In genomic region chr14:70416322-70416716, GRCh38 we compare ENCODE assay signal across 8 cellular contexts. TPM values are rescaled to one million over a fixed set of nuclear protein-coding genes. Genes with fewer than 3 reads are reported as not detected.
DNase-seq lines count a peak whose midpoint lies in the region; ATAC-seq, FAIRE-seq and TF ChIP-seq lines count a peak whose summit lies in the region.

No MANE protein-coding gene starts in this region.

- no peak for TF ChIP-seq POLR2A in GM12892 (IDR thresholded peaks at IDR 0.05; ENCODE audit: low read depth, low read length)

- peak overlapping the region; percentile 62 to 84 (median 78) for H3K9ac ChIP-seq in BLaER1 treated with 17β-estradiol and CSF1 and Interleukin-3, amounts not matched to agents 10 nM and 100 nM
- peak overlapping the region; percentile 84 for H3K9ac ChIP-seq in skeletal muscle satellite cell (ENCODE audit: low read depth, low read length)

- no peaks in the 10 kb centered on the region for H3K9me3 Mint-ChIP-seq in activated CD8-positive, alpha-beta T cell treated with anti-CD3 and anti-CD28 coated beads for 36 hours

- H3K27ac ChIP-seq in BLaER1 treated with 17β-estradiol and CSF1 and Interleukin-3, amounts not matched to agents 10 nM and 100 nM, result peak overlapping the region; percentile 28 to 76 (median 66); a peak in 18 of 22 replicates
- H3K27ac ChIP-seq in right cardiac atrium (ENCODE audit: low read length), result peak overlapping the region; percentile 70

- ATAC-seq in HG02852 (IDR thresholded peaks at IDR 0.05; ENCODE audit: unreplicated experiment) (peak; percentile 12), right cardiac atrium (peak in 1 of 2 donors; percentile 49), GM19397 (IDR thresholded peaks at IDR 0.05; ENCODE audit: unreplicated experiment) (no peak)
- ATAC-seq in activated CD8-positive, alpha-beta T cell treated with anti-CD3 and anti-CD28 coated beads for 36 hours, result peak; percentile 59

- H3K4me3 ChIP-seq in BLaER1 treated with 17β-estradiol and CSF1 and Interleukin-3, amounts not matched to agents 10 nM and 100 nM, result peak overlapping the region; percentile 75 to 92 (median 81)
- H3K4me3 ChIP-seq in right cardiac atrium (ENCODE audit: low read length) (peak overlapping the region; percentile 100), skeletal muscle satellite cell (ENCODE audit: low read length) (peak overlapping the region; percentile 80)

- H3K4me1 Mint-ChIP-seq in activated CD8-positive, alpha-beta T cell treated with anti-CD3 and anti-CD28 coated beads for 36 hours (ENCODE audit: low read depth), result peaks cover 29% of the 10 kb centered on the region

- CTCF ChIA-PET in activated CD8-positive, alpha-beta T cell treated with anti-CD3 and anti-CD28 coated beads for 36 hours (lab: Charles Lee), result no interaction called here

- no peak for DNase-seq in activated CD8-positive, alpha-beta T cell treated with anti-CD3 and anti-CD28 coated beads for 36 hours
- DNase-seq in right cardiac atrium (no peak), NCI-H1048 (lab: John Stamatoyannopoulos, UW) (no peak), GM12892 (ENCODE audit: insufficient read length) (no peak)

- H3K9me3 ChIP-seq in BLaER1 treated with 17β-estradiol and CSF1 and Interleukin-3, amounts not matched to agents 10 nM and 100 nM (replicated peaks in 1 of 11), result no peaks in the 10 kb centered on the region
- no peaks in the 10 kb centered on the region for H3K9me3 ChIP-seq in right cardiac atrium (ENCODE audit: control insufficient read depth, low read length)
- no peaks in the 10 kb centered on the region for H3K9me3 ChIP-seq in skeletal muscle satellite cell (replicated peaks; ENCODE audit: low read length)

- peaks cover 6 to 22% (median 10%) of the 10 kb centered on the region in 11 experiments; a peak in 15 of 22 replicates for H3K36me3 ChIP-seq in BLaER1 treated with 17β-estradiol and CSF1 and Interleukin-3, amounts not matched to agents 10 nM and 100 nM
- no peaks in the 10 kb centered on the region for H3K36me3 ChIP-seq in skeletal muscle satellite cell (ENCODE audit: insufficient read depth, low read length)

- peaks cover 0 to 4% (median 0%) of the 10 kb centered on the region in 11 experiments; a peak in 3 of 22 replicates for H4K20me1 ChIP-seq in BLaER1 treated with 17β-estradiol and CSF1 and Interleukin-3, amounts not matched to agents 10 nM and 100 nM

- peak overlapping the region; percentile 81 for H3K27ac Mint-ChIP-seq in activated CD8-positive, alpha-beta T cell treated with anti-CD3 and anti-CD28 coated beads for 36 hours

- FAIRE-seq in GM12892 (lab: Jason Lieb, UNC), result no peak

- no peaks in the 10 kb centered on the region for H3K27me3 Mint-ChIP-seq in activated CD8-positive, alpha-beta T cell treated with anti-CD3 and anti-CD28 coated beads for 36 hours

- no peaks in the 10 kb centered on the region for H3K27me3 ChIP-seq in BLaER1 treated with 17β-estradiol and CSF1 and Interleukin-3, amounts not matched to agents 10 nM and 100 nM
- no peaks in the 10 kb centered on the region for H3K27me3 ChIP-seq in right cardiac atrium (ENCODE audit: control insufficient read depth, insufficient read depth)
- H3K27me3 ChIP-seq in skeletal muscle satellite cell (ENCODE audit: control insufficient read depth, insufficient read depth, low read length), result no peaks in the 10 kb centered on the region

- H3K4me1 ChIP-seq in BLaER1 treated with 17β-estradiol and CSF1 and Interleukin-3, amounts not matched to agents 10 nM and 100 nM, result peaks cover 0 to 21% (median 13%) of the 10 kb centered on the region in 10 experiments; a peak in 15 of 20 replicates
- H3K4me1 ChIP-seq in right cardiac atrium (ENCODE audit: control insufficient read depth, insufficient read depth, low read length), result no peaks in the 10 kb centered on the region
- H3K4me1 ChIP-seq in skeletal muscle satellite cell (ENCODE audit: control insufficient read depth, insufficient read depth, low read length), result peaks cover 5% of the 10 kb centered on the region

- POLR2A ChIA-PET in activated CD8-positive, alpha-beta T cell treated with anti-CD3 and anti-CD28 coated beads for 36 hours (lab: Charles Lee), result interaction anchor here (1.0 kb wide), 1 partner anchor 57 kb away, joined by 3 read pairs; the partner anchor contains the start of gene COX16

- WGBS in right cardiac atrium, result 6% methylated on average over 8 of the region's 8 CpGs

- intact Hi-C loops in activated CD8-positive, alpha-beta T cell treated with anti-CD3 and anti-CD28 coated beads for 36 hours (cut with micrococcal nuclease), result no loop called here
- intact Hi-C loops in right cardiac atrium (cut with DNase I), result no loop called here

- TF ChIP-seq CTCF in activated CD8-positive, alpha-beta T cell treated with anti-CD3 and anti-CD28 coated beads for 36 hours (IDR thresholded peaks at IDR 0.05), result no peak

- no peaks in the 10 kb centered on the region for H3K36me3 Mint-ChIP-seq in activated CD8-positive, alpha-beta T cell treated with anti-CD3 and anti-CD28 coated beads for 36 hours (ENCODE audit: low read depth)

- H3K4me3 Mint-ChIP-seq in activated CD8-positive, alpha-beta T cell treated with anti-CD3 and anti-CD28 coated beads for 36 hours, result peak overlapping the region; percentile 87

- H3K4me2 ChIP-seq in BLaER1 treated with 17β-estradiol and CSF1 and Interleukin-3, amounts not matched to agents 10 nM and 100 nM, result peak overlapping the region; percentile 70 to 96 (median 84)
- H3K4me2 ChIP-seq in skeletal muscle satellite cell (ENCODE audit: low read length), result peak overlapping the region; percentile 84

RNA-seq across cellular contexts. Expression of gene SYNJ2BP, which starts 0.6 kb away (rescaled TPM):
- total RNA-seq in activated CD8-positive, alpha-beta T cell treated with anti-CD3 and anti-CD28 coated beads for 36 hours, result 1 to 10 TPM; 8.0 TPM
- total RNA-seq in right cardiac atrium, result 10 to 100 TPM; 42.7 to 51.6 (median 44.7) TPM
- polyA plus RNA-seq in right cardiac atrium, result 17.9 TPM
- 14.2 and 16.0 TPM in 2 replicates for total RNA-seq in skeletal muscle satellite cell (2012; rRNA removed)
- 13.7 TPM for polyA plus RNA-seq in GM12892 (2012; ENCODE audit: missing spikeins)

RNA-seq across cellular contexts. Expression of gene ADAM21, which starts 35.7 kb away (rescaled TPM):
- under 1 TPM in 1 of 2 experiments, not detected in 1; 0.29 TPM for total RNA-seq in activated CD8-positive, alpha-beta T cell treated with anti-CD3 and anti-CD28 coated beads for 36 hours
- under 1 TPM in 3 of 4 donors, not detected in 1; 0.32 to 0.37 (median 0.34) TPM for total RNA-seq in right cardiac atrium
- 0.29 TPM for polyA plus RNA-seq in right cardiac atrium
- total RNA-seq in skeletal muscle satellite cell (2012; rRNA removed), result 0.51 and 0.66 TPM in 2 replicates
- polyA plus RNA-seq in GM12892 (2012; ENCODE audit: missing spikeins), result 0.23 TPM

RNA-seq across cellular contexts. Expression of gene COX16, which starts 56.8 kb away (rescaled TPM):
- 10 to 100 TPM; 51.4 to 54.3 TPM for total RNA-seq in activated CD8-positive, alpha-beta T cell treated with anti-CD3 and anti-CD28 coated beads for 36 hours
- 10 to 100 TPM; 25.3 to 32.7 (median 28.7) TPM for total RNA-seq in right cardiac atrium
- polyA plus RNA-seq in right cardiac atrium, result 54.9 TPM
- 51.5 and 59.2 TPM in 2 replicates for total RNA-seq in skeletal muscle satellite cell (2012; rRNA removed)
- 57.2 TPM for polyA plus RNA-seq in GM12892 (2012; ENCODE audit: missing spikeins)

Comparison
In these comparisons a context has a peak if more than half of its experiments do, and no peak if none do; other contexts are left out.
1. RNA of gene SYNJ2BP, which starts 0.6 kb away (total RNA-seq): 42.7 to 51.6 TPM in right cardiac atrium; 8.0 TPM in activated CD8-positive, alpha-beta T cell treated with anti-CD3 and anti-CD28 coated beads for 36 hours; every median in the first group is over 4 times any median in the second.
2. Peak in every context shown above with its lines, with median percentiles within 50 percentile points of each other: H3K4me3 ChIP-seq.